In the genomic region with DNA sequence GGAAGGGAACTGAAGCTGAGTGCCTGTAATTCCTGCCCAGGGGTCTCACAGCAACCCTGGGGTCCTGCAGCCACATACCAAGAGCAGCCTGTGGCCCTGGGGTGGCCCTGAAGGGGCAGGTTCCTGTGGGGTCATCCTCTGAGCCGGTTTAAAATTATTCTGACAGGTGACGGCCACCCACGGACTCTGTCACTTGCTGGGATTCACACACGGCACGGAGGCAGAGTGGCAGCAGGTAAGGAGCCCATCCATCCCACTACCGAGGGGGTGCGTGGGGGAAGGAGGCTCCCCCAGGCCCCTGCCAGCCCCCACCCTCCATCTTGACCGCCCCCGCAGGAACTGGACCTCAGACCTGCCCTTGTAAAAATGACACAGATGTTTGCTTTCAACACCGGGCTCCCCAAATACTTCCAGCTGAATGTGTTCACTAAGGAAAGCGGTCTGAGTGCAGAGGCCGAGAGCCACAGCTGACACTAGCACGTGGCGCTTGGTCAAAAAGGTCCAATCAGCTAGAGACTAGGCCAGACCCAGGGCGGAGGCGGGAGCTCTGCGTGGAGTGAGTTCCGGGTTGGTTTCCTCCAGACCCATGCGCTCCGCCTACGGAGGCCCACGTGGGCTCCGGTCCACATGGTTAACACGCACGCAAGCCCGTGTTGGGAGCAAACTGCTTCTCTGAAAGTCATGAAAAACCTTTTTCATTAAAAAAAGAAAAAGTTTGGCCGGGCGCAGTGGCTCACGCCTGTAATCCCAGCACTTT, we compare ENCODE assay signal across 8 cellular contexts. TPM values are rescaled to one million over a fixed set of nuclear protein-coding genes. Genes with fewer than 3 reads are reported as not detected.
DNase-seq lines count a peak whose midpoint lies in the region; ATAC-seq and TF ChIP-seq lines count a peak whose summit lies in the region.

No MANE protein-coding gene starts in this region.

- peak overlapping the region; percentile 76 for H3K27ac Mint-ChIP-seq in activated naive CD8-positive, alpha-beta T cell

- no peaks in the 10 kb centered on the region for H3K27me3 Mint-ChIP-seq in activated naive CD8-positive, alpha-beta T cell

- POLR2A ChIA-PET in GM10248 (lab: Yijun Ruan, JAX): interaction anchor here (0.6 kb wide), 1 partner anchor 240 kb away, joined by 3 read pairs; no protein-coding TSS in a partner anchor

- ATAC-seq in left lobe of liver (peak; percentile 87), HG03565 (IDR thresholded peaks at IDR 0.05; ENCODE audit: unreplicated experiment) (no peak)

- peaks cover 4% of the 10 kb centered on the region for H3K36me3 Mint-ChIP-seq in activated naive CD8-positive, alpha-beta T cell

- DNase-seq in GM10248 (ENCODE audit: extremely low spot score): peak; percentile 65
- peak; percentile 100 for DNase-seq in OCI-M2 (lab: John Stamatoyannopoulos, UW; ENCODE audit: unreplicated experiment)
- DNase-seq in left lobe of liver (ENCODE audit: low spot score): peak; percentile 69
- DNase-seq in stimulated activated CD4-positive, alpha-beta T cell treated with anti-CD3 and anti-CD28 coated beads, TNF-alpha, amount 100 ng/mL, for 1 hour (ENCODE audit: low read depth in 3 of 3, low spot score in 1 of 3): peak in 2 of 3 donors; percentile 18 to 26
- no peak for DNase-seq in LoVo (ENCODE audit: low spot score)
- DNase-seq in NCI-H1417 treated with DMSO at 0.1 percent for 48 hours (lab: John Stamatoyannopoulos, UW): no peak

- no peak for TF ChIP-seq CTCF in GM10248 (IDR thresholded peaks at IDR 0.05; ENCODE audit: control extremely low read depth, extremely low read depth, low read depth, missing control alignments)

- peak overlapping the region; percentile 52 for H3K4me3 Mint-ChIP-seq in activated naive CD8-positive, alpha-beta T cell

- CTCF ChIA-PET in GM10248 (lab: Yijun Ruan, JAX): interaction anchor here (1.1 to 1.9 kb wide), 4 partner anchors 12 to 101 kb away, joined by 3 to 5 read pairs (median 3); a partner anchor contains a TSS

- peaks cover 5% of the 10 kb centered on the region for H3K4me1 Mint-ChIP-seq in activated naive CD8-positive, alpha-beta T cell (ENCODE audit: low read depth)

- no peaks in the 10 kb centered on the region for H3K9me3 Mint-ChIP-seq in activated naive CD8-positive, alpha-beta T cell (ENCODE audit: low read depth)

RNA-seq across cellular contexts. Expression of a gene that starts 10.0 kb away (rescaled TPM):
- total RNA-seq in left lobe of liver: 6.0 TPM

RNA-seq across cellular contexts. Expression of a gene that starts 10.8 kb away (rescaled TPM):
- total RNA-seq in left lobe of liver: 46.9 TPM

RNA-seq across cellular contexts. Expression of a gene that starts 27.5 kb away (rescaled TPM):
- 2.1 TPM for total RNA-seq in left lobe of liver

RNA-seq across cellular contexts. Expression of a gene that starts 27.8 kb away (rescaled TPM):
- 13.2 TPM for total RNA-seq in left lobe of liver

Comparison
In these comparisons a context has a peak if more than half of its experiments do, and no peak if none do; other contexts are left out.
1. DNase-seq: peak in GM10248 (single experiment), OCI-M2 (single experiment), left lobe of liver (single experiment) and stimulated activated CD4-positive, alpha-beta T cell treated with anti-CD3 and anti-CD28 coated beads, TNF-alpha, amount 100 ng/mL, for 1 hour (2 of 3); none in LoVo (single experiment) and NCI-H1417 treated with DMSO at 0.1 percent for 48 hours (single experiment).